15 cellular contexts compared by ENCODE assay signal in the genomic region with DNA sequence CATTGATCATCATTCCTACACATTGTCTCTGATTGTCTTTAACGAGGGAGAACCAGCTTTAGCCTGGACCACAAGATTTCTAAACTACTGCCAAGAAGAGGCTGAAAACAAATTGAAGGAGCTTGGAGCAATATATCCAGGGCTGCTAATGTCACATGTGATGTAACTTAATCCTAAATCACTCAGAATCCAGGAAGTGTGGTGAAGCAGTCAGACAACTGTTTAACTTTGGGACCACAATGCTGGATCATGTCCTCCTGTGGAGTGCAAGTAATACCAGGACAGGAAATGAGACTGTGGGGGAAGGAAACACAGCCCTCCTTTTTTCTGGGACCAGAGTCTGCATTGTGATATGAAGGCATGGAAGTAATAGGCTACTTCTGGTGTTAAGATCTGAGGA.
DNase-seq lines count a peak whose midpoint lies in the region; ATAC-seq, FAIRE-seq and TF ChIP-seq lines count a peak whose summit lies in the region.
"Had no signal": no experiment of that assay in that cellular context is flagged by ENCODE, and none has a peak within 500 bp of the region (broad histone marks: within the 10 kb centered on the region; RNA-seq: fewer than 3 reads in every experiment).

No MANE protein-coding gene starts in this region.

- peaks cover 17% of the 10 kb centered on the region for H3K9me3 Mint-ChIP-seq in neural crest cell
- H3K9me3 Mint-ChIP-seq in CD4-positive, alpha-beta T cell, result peaks cover 15% of the 10 kb centered on the region
- H3K9me3 Mint-ChIP-seq in chondrocyte (ENCODE audit: low read depth), result peaks cover 29% of the 10 kb centered on the region

- intact Hi-C loops in CD4-positive, alpha-beta T cell (cut with DNase I, micrococcal nuclease), result no loop called here

- H3K36me3 Mint-ChIP-seq in neural crest cell (ENCODE audit: low read depth), result peaks cover 11% of the 10 kb centered on the region
- no peaks in the 10 kb centered on the region for H3K36me3 Mint-ChIP-seq in CD4-positive, alpha-beta T cell (ENCODE audit: low read depth)
- peaks cover 3% of the 10 kb centered on the region for H3K36me3 Mint-ChIP-seq in chondrocyte (ENCODE audit: low read depth)
- H3K36me3 Mint-ChIP-seq: CD14-positive monocyte; stimulated activated naive B cell treated with anti-CD40 and anti-IgM and Interleukin-4, amounts not matched to agents 10 μg/mL and 1 μg/mL and 100 μg/mL, for 72 hours had no signal

- H3K27ac ChIP-seq in CD4-positive, alpha-beta T cell (ENCODE audit: low read depth, low read length), result no peak overlapping the region

- DNase-seq in ELR (ENCODE audit: low read depth) (peak; percentile 33), OCI-M2 (lab: John Stamatoyannopoulos, UW; ENCODE audit: unreplicated experiment) (peak; percentile 5), epidermal melanocyte (ENCODE audit: insufficient read length, low spot score) (peak; percentile 18), neural crest cell (ENCODE audit: low read depth, low spot score) (no peak), activated gamma-delta T cell (lab: John Stamatoyannopoulos, UW) (no peak), chondrocyte (ENCODE audit: low spot score) (no peak), H54 (ENCODE audit: insufficient read length, low spot score) (no peak)
- DNase-seq in CD4-positive, alpha-beta T cell, result no peak
- DNase-seq: activated CD8-positive, alpha-beta T cell treated with anti-CD3 and anti-CD28 coated beads for 36 hours; activated naive CD4-positive, alpha-beta T cell treated with anti-CD3 and anti-CD28 coated beads for 36 hours; posterior cingulate gyrus; stimulated activated naive B cell treated with anti-CD40 and anti-IgM and Interleukin-4, amounts not matched to agents 10 μg/mL and 1 μg/mL and 100 μg/mL, for 72 hours had no signal

- H3K4me3 Mint-ChIP-seq in neural crest cell, result no peak overlapping the region
- H3K4me3 Mint-ChIP-seq in CD4-positive, alpha-beta T cell, result no peak overlapping the region
- H3K4me3 Mint-ChIP-seq in chondrocyte (ENCODE audit: unreplicated experiment), result no peak overlapping the region
- H3K4me3 Mint-ChIP-seq: activated CD8-positive, alpha-beta T cell treated with anti-CD3 and anti-CD28 coated beads for 36 hours; activated naive CD4-positive, alpha-beta T cell treated with anti-CD3 and anti-CD28 coated beads for 36 hours; CD14-positive monocyte; dendritic cell treated with granulocyte-macrophage colony-stimulating factor and Interleukin-4, amounts not matched to agents 40 ng/mL and 50 ng/mL, for 4 days; stimulated activated naive B cell treated with anti-CD40 and anti-IgM and Interleukin-4, amounts not matched to agents 10 μg/mL and 1 μg/mL and 100 μg/mL, for 72 hours; T-helper 1 cell treated with Interleukin-12 subunit alpha and Interleukin-12 subunit beta and Interleukin-4 antibody, amounts not matched to agents 30 μg/mL and 1 μg/mL, for 36 hours had no signal

- ATAC-seq in CD4-positive, alpha-beta T cell (ENCODE audit: poor library complexity), result no peak
- ATAC-seq: activated CD8-positive, alpha-beta T cell treated with anti-CD3 and anti-CD28 coated beads for 36 hours; stimulated activated naive B cell treated with anti-CD40 and anti-IgM and Interleukin-4, amounts not matched to agents 10 μg/mL and 1 μg/mL and 100 μg/mL, for 72 hours had no signal

- H3K4me1 Mint-ChIP-seq in neural crest cell, result peaks cover 19% of the 10 kb centered on the region
- no peaks in the 10 kb centered on the region for H3K4me1 Mint-ChIP-seq in CD4-positive, alpha-beta T cell (ENCODE audit: low read depth)
- peaks cover 10% of the 10 kb centered on the region for H3K4me1 Mint-ChIP-seq in chondrocyte (ENCODE audit: low read depth)
- H3K4me1 Mint-ChIP-seq: stimulated activated naive B cell treated with anti-CD40 and anti-IgM and Interleukin-4, amounts not matched to agents 10 μg/mL and 1 μg/mL and 100 μg/mL, for 72 hours had no signal

- H3K27ac Mint-ChIP-seq in neural crest cell (ENCODE audit: unreplicated experiment) (peak overlapping the region; percentile 1), chondrocyte (ENCODE audit: unreplicated experiment) (no peak overlapping the region)
- no peak overlapping the region for H3K27ac Mint-ChIP-seq in CD4-positive, alpha-beta T cell
- H3K27ac Mint-ChIP-seq: activated CD8-positive, alpha-beta T cell treated with anti-CD3 and anti-CD28 coated beads for 36 hours; activated naive CD4-positive, alpha-beta T cell treated with anti-CD3 and anti-CD28 coated beads for 36 hours; CD14-positive monocyte; dendritic cell treated with granulocyte-macrophage colony-stimulating factor and Interleukin-4, amounts not matched to agents 40 ng/mL and 50 ng/mL, for 4 days; stimulated activated naive B cell treated with anti-CD40 and anti-IgM and Interleukin-4, amounts not matched to agents 10 μg/mL and 1 μg/mL and 100 μg/mL, for 72 hours; T-helper 1 cell treated with Interleukin-12 subunit alpha and Interleukin-12 subunit beta and Interleukin-4 antibody, amounts not matched to agents 30 μg/mL and 1 μg/mL, for 36 hours had no signal

- TF ChIP-seq POLR2A in H54 (IDR thresholded peaks at IDR 0.05; ENCODE audit: low read depth, low read length), result no peak

- CTCF ChIA-PET in CD4-positive, alpha-beta T cell (lab: Charles Lee), result no interaction called here

- no peaks in the 10 kb centered on the region for H3K27me3 ChIP-seq in CD4-positive, alpha-beta T cell (ENCODE audit: control insufficient read depth, insufficient read depth, low read length)

- peaks cover 5% of the 10 kb centered on the region for H3K9me3 ChIP-seq in CD4-positive, alpha-beta T cell (ENCODE audit: control insufficient read depth, low read length)

- no peak for FAIRE-seq in H54 (lab: Jason Lieb, UNC)

- H3K27me3 Mint-ChIP-seq in neural crest cell (ENCODE audit: low read depth) (no peaks in the 10 kb centered on the region), chondrocyte (ENCODE audit: low read depth) (peaks cover 1% of the 10 kb centered on the region)
- H3K27me3 Mint-ChIP-seq in CD4-positive, alpha-beta T cell, result peaks cover 6% of the 10 kb centered on the region
- H3K27me3 Mint-ChIP-seq: activated CD8-positive, alpha-beta T cell treated with anti-CD3 and anti-CD28 coated beads for 36 hours; dendritic cell treated with granulocyte-macrophage colony-stimulating factor and Interleukin-4, amounts not matched to agents 40 ng/mL and 50 ng/mL, for 4 days had no signal

- POLR2A ChIA-PET in CD4-positive, alpha-beta T cell (lab: Charles Lee), result interaction anchor here (0.6 kb wide), 1 partner anchor 11 kb away, joined by 3 read pairs; no protein-coding TSS in a partner anchor

- no peak for TF ChIP-seq CTCF in neural crest cell (conservative IDR thresholded peaks at IDR 0.05)
- TF ChIP-seq CTCF in CD4-positive, alpha-beta T cell (IDR thresholded peaks at IDR 0.05), result no peak
- TF ChIP-seq CTCF in chondrocyte (IDR thresholded peaks at IDR 0.05), result no peak

Comparison
In these comparisons a context has a peak if more than half of its experiments do, and no peak if none do; other contexts are left out.
1. DNase-seq: peak in ELR (single experiment), OCI-M2 (single experiment) and epidermal melanocyte (single experiment); none in neural crest cell (single experiment), CD4-positive, alpha-beta T cell (0 of 10), activated gamma-delta T cell (single experiment), chondrocyte (single experiment) and H54 (single experiment).